16 cellular contexts compared by ENCODE assay signal in genomic region chr1:199018471-199019135, GRCh38.
DNase-seq lines count a peak whose midpoint lies in the region; ATAC-seq and TF ChIP-seq lines count a peak whose summit lies in the region.
"Had no signal": no experiment of that assay in that cellular context is flagged by ENCODE, and none has a peak within 500 bp of the region (broad histone marks: within the 10 kb centered on the region; RNA-seq: fewer than 3 reads in every experiment).

No MANE protein-coding gene starts in this region.

- peaks cover 9% of the 10 kb centered on the region for H3F3A ChIP-seq in DOHH2 (ENCODE audit: control insufficient read depth, insufficient read depth)

- H3K27ac ChIP-seq in DOHH2 (ENCODE audit: low read depth, low read length) = peak overlapping the region; percentile 86
- H3K27ac ChIP-seq in thymus (ENCODE audit: low read depth) = no peak overlapping the region

- no peaks in the 10 kb centered on the region for H4K20me1 ChIP-seq in DOHH2 (ENCODE audit: control insufficient read depth, insufficient read depth, low read depth, low read length)

- 68% methylated on average over 2 of the region's 2 CpGs for WGBS in thymus

- H3K4me3 ChIP-seq in DOHH2 (ENCODE audit: low read length) = peak overlapping the region; percentile 52
- peak overlapping the region; percentile 43 for H3K4me3 ChIP-seq in Jurkat, Clone E6-1 (ENCODE audit: low read length)
- peak overlapping the region; percentile 56 for H3K4me3 ChIP-seq in NB4 (ENCODE audit: low read depth, low read length)
- H3K4me3 ChIP-seq in thymus (ENCODE audit: low read length) = peak overlapping the region; percentile 24
- H3K4me3 ChIP-seq: HAP-1, K562 had no signal

- no peaks in the 10 kb centered on the region for H3K9me2 ChIP-seq in DOHH2 (replicated peaks; ENCODE audit: control insufficient read depth, low read length)

- H3K36me3 ChIP-seq in DOHH2 (ENCODE audit: control insufficient read depth, low read length) = peaks cover 29% of the 10 kb centered on the region
- no peaks in the 10 kb centered on the region for H3K36me3 ChIP-seq in thymus (ENCODE audit: control insufficient read depth, insufficient read depth)
- H3K36me3 ChIP-seq: BE2C, HAP-1 had no signal

- no peaks in the 10 kb centered on the region for H3K9me3 ChIP-seq in DOHH2 (ENCODE audit: control insufficient read depth, insufficient read depth, low read length)
- no peaks in the 10 kb centered on the region for H3K9me3 ChIP-seq in thymus (ENCODE audit: control insufficient read depth)
- H3K9me3 ChIP-seq: BE2C, Caco-2, HAP-1 had no signal

- peak; percentile 29 for TF ChIP-seq POLR2A in NB4 (IDR thresholded peaks at IDR 0.05; ENCODE audit: extremely low read depth, insufficient read length)

- H3K4me1 ChIP-seq in DOHH2 (ENCODE audit: control insufficient read depth, low read length) = peaks cover 78% of the 10 kb centered on the region
- peaks cover 9% of the 10 kb centered on the region for H3K4me1 ChIP-seq in thymus (ENCODE audit: control insufficient read depth, insufficient read depth, low read length)
- H3K4me1 ChIP-seq: Caco-2, HAP-1 had no signal

- TF ChIP-seq CTCF in DOHH2 (IDR thresholded peaks at IDR 0.05; ENCODE audit: low read depth, low read length, poor library complexity, severe bottlenecking) = no peak
- TF ChIP-seq CTCF in NB4 (IDR thresholded peaks at IDR 0.05; ENCODE audit: low read depth, low read length) = no peak

- peak overlapping the region; percentile 79 for H3K4me2 ChIP-seq in DOHH2 (ENCODE audit: low read length)

- ATAC-seq in HG03097 (IDR thresholded peaks at IDR 0.05; ENCODE audit: low FRiP score, unreplicated experiment) = no peak
- no peak for ATAC-seq in GM21528 (IDR thresholded peaks at IDR 0.05; ENCODE audit: low FRiP score, unreplicated experiment)
- ATAC-seq: K562 had no signal

- H3K27me3 ChIP-seq in DOHH2 (ENCODE audit: control insufficient read depth, low read length) (no peaks in the 10 kb centered on the region), thymus (ENCODE audit: control insufficient read depth, insufficient read depth) (no peaks in the 10 kb centered on the region)
- H3K27me3 ChIP-seq: BE2C had no signal

- H3K79me2 ChIP-seq in DOHH2 (ENCODE audit: control insufficient read depth, low read length) = peaks cover 44% of the 10 kb centered on the region

- peak; percentile 84 for DNase-seq in Jurkat, Clone E6-1 (ENCODE audit: low read depth, low spot score)
- DNase-seq in NB4 (ENCODE audit: low read depth) (peak; percentile 61), NCI-H2196 (lab: John Stamatoyannopoulos, UW; ENCODE audit: unreplicated experiment) (no peak)
- DNase-seq: ACHN; BE2C; C1 segment of cervical spinal cord; Caco-2; CD4-positive, CD25-positive, alpha-beta regulatory T cell; CD8-positive, alpha-beta memory T cell; GF-D8 had no signal
